Comparison of ENCODE assay signal across 8 cellular contexts in genomic region chr7:149196151-149196704, GRCh38. TPM values are rescaled to one million over a fixed set of nuclear protein-coding genes. Genes with fewer than 3 reads are reported as not detected.
DNase-seq lines count a peak whose midpoint lies in the region; ATAC-seq lines count a peak whose summit lies in the region.

No MANE protein-coding gene starts in this region.

- H3K9me3 ChIP-seq in adipocyte (ENCODE audit: control insufficient read depth, low read length): no peaks in the 10 kb centered on the region

- H3K9me3 Mint-ChIP-seq in stimulated activated naive CD8-positive, alpha-beta T cell treated with anti-CD3 and anti-CD28 coated beads, Interleukin-15, Interleukin-2, amounts not matched to agents 100 ng/mL and 50 ng/mL, for 24 hours: no peaks in the 10 kb centered on the region

- H3K9ac ChIP-seq in adipocyte (ENCODE audit: low read length): peak overlapping the region; percentile 99

- peaks cover 16% of the 10 kb centered on the region for H3K4me1 ChIP-seq in adipocyte (ENCODE audit: control insufficient read depth, insufficient read depth, low read length)

- peak overlapping the region; percentile 86 for H3K4me3 ChIP-seq in Jurkat, Clone E6-1 (ENCODE audit: low read length)
- H3K4me3 ChIP-seq in adipocyte (ENCODE audit: low read length): peak overlapping the region; percentile 95

- H3K27ac Mint-ChIP-seq in stimulated activated naive CD8-positive, alpha-beta T cell treated with anti-CD3 and anti-CD28 coated beads, Interleukin-15, Interleukin-2, amounts not matched to agents 100 ng/mL and 50 ng/mL, for 24 hours: peak overlapping the region; percentile 96

- H3K4me1 Mint-ChIP-seq in stimulated activated naive CD8-positive, alpha-beta T cell treated with anti-CD3 and anti-CD28 coated beads, Interleukin-15, Interleukin-2, amounts not matched to agents 100 ng/mL and 50 ng/mL, for 24 hours (ENCODE audit: low read depth): peaks cover 51% of the 10 kb centered on the region

- H3K27me3 ChIP-seq in adipocyte (replicated peaks; ENCODE audit: control insufficient read depth, insufficient read depth, low read length): no peaks in the 10 kb centered on the region

- peaks cover 31% of the 10 kb centered on the region for H3K36me3 ChIP-seq in adipocyte (ENCODE audit: control insufficient read depth, insufficient read depth, low read length, severe bottlenecking)

- intact Hi-C loops in left colon (cut with DNase I, micrococcal nuclease): no loop called here

- H3K4me3 Mint-ChIP-seq in stimulated activated naive CD8-positive, alpha-beta T cell treated with anti-CD3 and anti-CD28 coated beads, Interleukin-15, Interleukin-2, amounts not matched to agents 100 ng/mL and 50 ng/mL, for 24 hours: peak overlapping the region; percentile 95

- H3K27me3 Mint-ChIP-seq in stimulated activated naive CD8-positive, alpha-beta T cell treated with anti-CD3 and anti-CD28 coated beads, Interleukin-15, Interleukin-2, amounts not matched to agents 100 ng/mL and 50 ng/mL, for 24 hours: no peaks in the 10 kb centered on the region

- DNase-seq in stimulated activated CD4-positive, alpha-beta T cell treated with anti-CD3 and anti-CD28 coated beads, Interleukin-12 subunit alpha, Interleukin-12 subunit beta, amount 100 ng/mL, for 4 hours: peak; percentile 6
- DNase-seq in stimulated activated CD4-positive, alpha-beta T cell treated with anti-CD3 and anti-CD28 coated beads, Interleukin-4, amount 100 ng/mL, for 4 hours: no peak
- no peak for DNase-seq in Jurkat, Clone E6-1 (ENCODE audit: low read depth, low spot score)
- DNase-seq in adipocyte (ENCODE audit: low read depth) (peak; percentile 49), left colon (peak in 1 of 2 donors; percentile 19), iPS-NIHi11 (ENCODE audit: low spot score) (no peak), NCI-H748 (lab: John Stamatoyannopoulos, UW; ENCODE audit: unreplicated experiment) (no peak)

- peaks cover 35% of the 10 kb centered on the region for H3K36me3 Mint-ChIP-seq in stimulated activated naive CD8-positive, alpha-beta T cell treated with anti-CD3 and anti-CD28 coated beads, Interleukin-15, Interleukin-2, amounts not matched to agents 100 ng/mL and 50 ng/mL, for 24 hours (ENCODE audit: low read depth)

- ATAC-seq in left colon: peak; percentile 0

RNA-seq across cellular contexts. Expression of gene ZNF282, which starts 0.9 kb away (rescaled TPM):
- polyA plus RNA-seq in Jurkat, Clone E6-1 (2012; ENCODE audit: insufficient read depth, insufficient read length): 15.9 TPM
- 10 to 100 TPM; 24.2 to 25.0 TPM for total RNA-seq in left colon

RNA-seq across cellular contexts. Expression of gene ZNF212, which starts 43.2 kb away (rescaled TPM):
- polyA plus RNA-seq in Jurkat, Clone E6-1 (2012; ENCODE audit: insufficient read depth, insufficient read length): 12.8 TPM
- total RNA-seq in left colon: 1 to 10 TPM; 9.3 to 9.7 TPM

RNA-seq across cellular contexts. Expression of gene ZNF398, which starts 49.0 kb away (rescaled TPM):
- polyA plus RNA-seq in Jurkat, Clone E6-1 (2012; ENCODE audit: insufficient read depth, insufficient read length): 7.3 TPM
- total RNA-seq in left colon: 10 to 100 TPM in 1 of 2 donors, 1 to 10 TPM in 1; 9.9 to 11.0 TPM

Comparison
In these comparisons a context has a peak if more than half of its experiments do, and no peak if none do; other contexts are left out.
1. DNase-seq: peak in stimulated activated CD4-positive, alpha-beta T cell treated with anti-CD3 and anti-CD28 coated beads, Interleukin-12 subunit alpha, Interleukin-12 subunit beta, amount 100 ng/mL, for 4 hours (single experiment) and adipocyte (single experiment); none in stimulated activated CD4-positive, alpha-beta T cell treated with anti-CD3 and anti-CD28 coated beads, Interleukin-4, amount 100 ng/mL, for 4 hours (0 of 2), Jurkat, Clone E6-1 (single experiment), iPS-NIHi11 (single experiment) and NCI-H748 (single experiment).